In the genomic region with DNA sequence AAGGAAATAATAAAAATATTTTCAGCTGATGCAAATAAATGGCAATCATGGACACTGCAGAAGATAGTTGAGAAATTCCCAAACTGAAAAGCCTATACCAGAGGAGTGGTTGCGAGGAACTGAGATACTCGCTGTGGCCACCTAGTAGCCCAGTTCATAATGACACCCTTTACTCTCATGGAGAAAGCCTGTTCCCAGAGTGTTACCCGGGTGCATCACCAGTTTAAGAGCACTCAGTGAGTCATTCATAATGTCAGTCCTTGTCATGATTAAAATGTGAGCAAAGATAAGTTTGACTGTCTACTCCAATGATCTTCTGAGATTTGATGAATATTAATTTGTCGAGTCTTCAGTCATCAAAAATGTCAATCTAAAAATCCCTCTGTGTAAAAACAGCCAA, we compare ENCODE assay signal across 1 cellular context.
TF ChIP-seq lines count a peak whose summit lies in the region.

No MANE protein-coding gene starts in this region.

TF ChIP-seq in GM23338, 12 proteins besides CTCF, POLR2A, EP300 and RAD21 (continued from another document):
- TF ChIP-seq, protein P1, sequence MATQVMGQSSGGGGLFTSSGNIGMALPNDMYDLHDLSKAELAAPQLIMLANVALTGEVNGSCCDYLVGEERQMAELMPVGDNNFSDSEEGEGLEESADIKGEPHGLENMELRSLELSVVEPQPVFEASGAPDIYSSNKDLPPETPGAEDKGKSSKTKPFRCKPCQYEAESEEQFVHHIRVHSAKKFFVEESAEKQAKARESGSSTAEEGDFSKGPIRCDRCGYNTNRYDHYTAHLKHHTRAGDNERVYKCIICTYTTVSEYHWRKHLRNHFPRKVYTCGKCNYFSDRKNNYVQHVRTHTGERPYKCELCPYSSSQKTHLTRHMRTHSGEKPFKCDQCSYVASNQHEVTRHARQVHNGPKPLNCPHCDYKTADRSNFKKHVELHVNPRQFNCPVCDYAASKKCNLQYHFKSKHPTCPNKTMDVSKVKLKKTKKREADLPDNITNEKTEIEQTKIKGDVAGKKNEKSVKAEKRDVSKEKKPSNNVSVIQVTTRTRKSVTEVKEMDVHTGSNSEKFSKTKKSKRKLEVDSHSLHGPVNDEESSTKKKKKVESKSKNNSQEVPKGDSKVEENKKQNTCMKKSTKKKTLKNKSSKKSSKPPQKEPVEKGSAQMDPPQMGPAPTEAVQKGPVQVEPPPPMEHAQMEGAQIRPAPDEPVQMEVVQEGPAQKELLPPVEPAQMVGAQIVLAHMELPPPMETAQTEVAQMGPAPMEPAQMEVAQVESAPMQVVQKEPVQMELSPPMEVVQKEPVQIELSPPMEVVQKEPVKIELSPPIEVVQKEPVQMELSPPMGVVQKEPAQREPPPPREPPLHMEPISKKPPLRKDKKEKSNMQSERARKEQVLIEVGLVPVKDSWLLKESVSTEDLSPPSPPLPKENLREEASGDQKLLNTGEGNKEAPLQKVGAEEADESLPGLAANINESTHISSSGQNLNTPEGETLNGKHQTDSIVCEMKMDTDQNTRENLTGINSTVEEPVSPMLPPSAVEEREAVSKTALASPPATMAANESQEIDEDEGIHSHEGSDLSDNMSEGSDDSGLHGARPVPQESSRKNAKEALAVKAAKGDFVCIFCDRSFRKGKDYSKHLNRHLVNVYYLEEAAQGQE (IDR thresholded peaks at IDR 0.05; ENCODE audit: unreplicated experiment) = no peak
- TF ChIP-seq POLR2AphosphoS5 (IDR thresholded peaks at IDR 0.05; ENCODE audit: low read depth) = no peak
- no peak for TF ChIP-seq NANOG (IDR thresholded peaks at IDR 0.05; ENCODE audit: borderline replicate concordance)
- TF ChIP-seq EZH2 (IDR thresholded peaks at IDR 0.05; ENCODE audit: low read depth, unreplicated experiment) = no peak
